23 cellular contexts compared by ENCODE assay signal in the genomic region with DNA sequence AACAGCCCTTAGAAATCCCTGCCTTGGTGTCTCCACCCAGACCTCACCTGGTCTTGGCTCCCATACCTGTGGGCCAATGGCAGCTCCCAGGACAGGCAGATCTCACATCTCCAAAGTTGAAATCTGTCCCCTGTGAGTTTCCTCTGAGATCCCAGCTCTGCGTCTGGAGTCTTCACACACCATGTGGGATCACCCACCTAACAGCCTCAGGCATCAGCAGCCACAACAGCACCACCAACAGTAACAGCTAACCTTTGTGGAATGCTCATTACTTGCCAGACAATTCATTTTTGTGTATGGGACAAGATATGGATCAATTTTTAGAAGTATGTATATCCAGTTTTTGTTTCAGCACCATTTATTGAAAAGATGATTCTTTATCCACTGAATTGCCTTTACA.
DNase-seq lines count a peak whose midpoint lies in the region; ATAC-seq, FAIRE-seq and TF ChIP-seq lines count a peak whose summit lies in the region.
"Had no signal": no experiment of that assay in that cellular context is flagged by ENCODE, and none has a peak within 500 bp of the region (broad histone marks: within the 10 kb centered on the region; RNA-seq: fewer than 3 reads in every experiment).

No MANE protein-coding gene starts in this region.

- peaks cover 2% of the 10 kb centered on the region for H3K36me3 Mint-ChIP-seq in astrocyte (ENCODE audit: low read depth, unreplicated experiment)

- no peaks in the 10 kb centered on the region for H3K27me3 ChIP-seq in astrocyte (ENCODE audit: insufficient read depth, low read length)
- H3K27me3 ChIP-seq in osteoblast (ENCODE audit: insufficient read depth, low read length) = no peaks in the 10 kb centered on the region

- peaks cover 29% of the 10 kb centered on the region for H3K27me3 Mint-ChIP-seq in astrocyte (ENCODE audit: low read depth, unreplicated experiment)

- peak overlapping the region; percentile 29 for H3K4me3 Mint-ChIP-seq in astrocyte (ENCODE audit: unreplicated experiment)
- H3K4me3 Mint-ChIP-seq: CD4-positive, alpha-beta T cell; GM23338; HFFc6 had no signal

- H3K9me3 ChIP-seq in astrocyte (ENCODE audit: insufficient read depth, low read depth, low read length) (no peaks in the 10 kb centered on the region), osteoblast (ENCODE audit: low read depth, low read length) (no peaks in the 10 kb centered on the region)
- H3K9me3 ChIP-seq: A549, Caco-2 had no signal

- no peaks in the 10 kb centered on the region for H4K20me1 ChIP-seq in astrocyte (ENCODE audit: insufficient read depth, low read length)
- H4K20me1 ChIP-seq in osteoblast (ENCODE audit: insufficient read depth, low read length) = no peaks in the 10 kb centered on the region

- FAIRE-seq in astrocyte (lab: Jason Lieb, UNC) = no peak
- FAIRE-seq: A549, D721Med, G401.6, GM12892, GM18507, HTR-8/SVneo had no signal

- no peaks in the 10 kb centered on the region for H3K4me1 Mint-ChIP-seq in astrocyte (ENCODE audit: low read depth, unreplicated experiment)

- DNase-seq in activated CD8-positive, alpha-beta memory T cell treated with anti-CD3 and anti-CD28 coated beads for 24 hours = peak; percentile 33
- DNase-seq in activated CD8-positive, alpha-beta memory T cell treated with anti-CD3 and anti-CD28 coated beads, Interleukin-2, amount 50 U/mL, for 4 hours = no peak
- DNase-seq in astrocyte (ENCODE audit: low read depth) (peak; percentile 10), osteoblast (ENCODE audit: insufficient read length, low spot score, missing footprints) (peak; percentile 45), NCI-H1105 treated with DMSO at 0.1 percent for 48 hours (lab: John Stamatoyannopoulos, UW) (no peak)
- no peak for DNase-seq in stimulated activated naive CD8-positive, alpha-beta T cell treated with anti-CD3 and anti-CD28 coated beads, Interleukin-15, Interleukin-2, amounts not matched to agents 100 U/mL and 50 U/mL, for 24 hours
- no peak for DNase-seq in stimulated activated CD4-positive, alpha-beta T cell treated with anti-CD3 and anti-CD28 coated beads, Interleukin-15, amount 100 ng/mL, for 24 hours
- DNase-seq: AML-193; Caco-2; CD4-positive, alpha-beta T cell; H7; HFFc6; IMR-90 had no signal

- H3K4me2 ChIP-seq in astrocyte (ENCODE audit: low read length) (no peak overlapping the region), osteoblast (ENCODE audit: insufficient read depth, low read length) (no peak overlapping the region)
- H3K4me2 ChIP-seq: A549, GM23338 had no signal

- H3K27ac Mint-ChIP-seq in astrocyte (ENCODE audit: unreplicated experiment) = no peak overlapping the region
- H3K27ac Mint-ChIP-seq: CD4-positive, alpha-beta T cell; GM23338; HFFc6 had no signal

- no peak overlapping the region for H3K4me3 ChIP-seq in astrocyte (ENCODE audit: insufficient read depth, low read depth, low read length)
- H3K4me3 ChIP-seq in osteoblast (ENCODE audit: insufficient read depth, low read length) = no peak overlapping the region
- H3K4me3 ChIP-seq: A549, GM23338 had no signal

- H3K4me1 ChIP-seq in astrocyte (ENCODE audit: insufficient read depth, low read length) (no peaks in the 10 kb centered on the region), osteoblast (ENCODE audit: insufficient read depth, low read length) (peaks cover 2% of the 10 kb centered on the region)
- H3K4me1 ChIP-seq: A549, Caco-2 had no signal

- H2AFZ ChIP-seq in astrocyte (ENCODE audit: low read depth, low read length) (no peak overlapping the region), osteoblast (ENCODE audit: low read length) (no peak overlapping the region)
- H2AFZ ChIP-seq: GM23338 had no signal

- H3K9me3 Mint-ChIP-seq in astrocyte (ENCODE audit: unreplicated experiment) = no peaks in the 10 kb centered on the region

- ATAC-seq in stimulated activated naive CD8-positive, alpha-beta T cell treated with anti-CD3 and anti-CD28 coated beads, Interleukin-15, Interleukin-2, amounts not matched to agents 100 U/mL and 50 U/mL, for 24 hours = no peak
- ATAC-seq: A549, GM23338, HCT116 had no signal

- H3K36me3 ChIP-seq in astrocyte (ENCODE audit: insufficient read depth, low read length) (no peaks in the 10 kb centered on the region), osteoblast (ENCODE audit: insufficient read depth, low read length) (no peaks in the 10 kb centered on the region)

- no peak overlapping the region for H3K27ac ChIP-seq in astrocyte (ENCODE audit: low read depth, low read length)
- H3K27ac ChIP-seq in osteoblast (ENCODE audit: low read depth, low read length) = no peak overlapping the region
- H3K27ac ChIP-seq: 22Rv1, A549, C4-2B had no signal

- H3K9ac ChIP-seq in astrocyte (ENCODE audit: low read length) = no peak overlapping the region

- H3K79me2 ChIP-seq in astrocyte (ENCODE audit: insufficient read depth, low read length) (no peaks in the 10 kb centered on the region), osteoblast (ENCODE audit: insufficient read depth, low read length) (no peaks in the 10 kb centered on the region)

- no peak for TF ChIP-seq CTCF in astrocyte (IDR thresholded peaks at IDR 0.05; ENCODE audit: insufficient read depth, low read depth, low read length)
- TF ChIP-seq CTCF in osteoblast (IDR thresholded peaks at IDR 0.05; ENCODE audit: extremely low read depth, low read depth, low read length) = no peak

Comparison
In these comparisons a context has a peak if more than half of its experiments do, and no peak if none do; other contexts are left out.
1. DNase-seq: peak in activated CD8-positive, alpha-beta memory T cell treated with anti-CD3 and anti-CD28 coated beads for 24 hours (single experiment), astrocyte (single experiment) and osteoblast (single experiment); none in activated CD8-positive, alpha-beta memory T cell treated with anti-CD3 and anti-CD28 coated beads, Interleukin-2, amount 50 U/mL, for 4 hours (single experiment), stimulated activated naive CD8-positive, alpha-beta T cell treated with anti-CD3 and anti-CD28 coated beads, Interleukin-15, Interleukin-2, amounts not matched to agents 100 U/mL and 50 U/mL, for 24 hours (single experiment), stimulated activated CD4-positive, alpha-beta T cell treated with anti-CD3 and anti-CD28 coated beads, Interleukin-15, amount 100 ng/mL, for 24 hours (single experiment) and NCI-H1105 treated with DMSO at 0.1 percent for 48 hours (single experiment).